ENCODE assay signal across 22 cellular contexts in genomic region chr5:171848911-171849520, GRCh38.
"Had no signal": no experiment of that assay in that cellular context is flagged by ENCODE, and none has a peak within 500 bp of the region (broad histone marks: within the 10 kb centered on the region; RNA-seq: fewer than 3 reads in every experiment).

No MANE protein-coding gene starts in this region.

- H3K4me3 Mint-ChIP-seq: activated CD8-positive, alpha-beta T cell treated with anti-CD3 and anti-CD28 coated beads for 36 hours; activated naive CD8-positive, alpha-beta T cell treated with anti-CD3 and anti-CD28 coated beads, Interleukin-2, amount 50 U/mL, for 24 hours; activated T-cell treated with anti-CD3 and anti-CD28 coated beads, Interleukin-2, amount 50 U/mL, for 24 hours; effector memory CD8-positive, alpha-beta T cell; nephron progenitor cell; T-cell had no signal

- H3K27ac Mint-ChIP-seq: activated CD8-positive, alpha-beta T cell treated with anti-CD3 and anti-CD28 coated beads for 36 hours; activated naive CD8-positive, alpha-beta T cell treated with anti-CD3 and anti-CD28 coated beads, Interleukin-2, amount 50 U/mL, for 24 hours; activated T-cell treated with anti-CD3 and anti-CD28 coated beads, Interleukin-2, amount 50 U/mL, for 24 hours; activated T-helper 2 cell treated with anti-CD3 and anti-CD28 coated beads, Interferon-gamma antibody, Interleukin-2, Interleukin-4, amounts not matched to agents 10 μg/mL and 5 μg/mL and 100 μg/mL, durations not matched to agents 14 hours and 24 hours and 36 hours; effector memory CD8-positive, alpha-beta T cell; nephron progenitor cell; T-cell had no signal

- H3K36me3 ChIP-seq: esophagus squamous epithelium, gastrocnemius medialis, heart left ventricle, left lung, right atrium auricular region, upper lobe of right lung had no signal

- H3K27ac ChIP-seq: esophagus squamous epithelium, gastrocnemius medialis, left lung, skin epidermis, testis, upper lobe of right lung had no signal

- H3K9me3 ChIP-seq: esophagus squamous epithelium, gastrocnemius medialis, heart left ventricle, left lung, right atrium auricular region, testis, upper lobe of right lung had no signal

- H3K27me3 Mint-ChIP-seq: activated CD8-positive, alpha-beta T cell treated with anti-CD3 and anti-CD28 coated beads for 36 hours; activated naive CD8-positive, alpha-beta T cell treated with anti-CD3 and anti-CD28 coated beads, Interleukin-2, amount 50 U/mL, for 24 hours; activated T-cell treated with anti-CD3 and anti-CD28 coated beads, Interleukin-2, amount 50 U/mL, for 24 hours; effector memory CD8-positive, alpha-beta T cell; T-cell had no signal

- H3K27me3 ChIP-seq: esophagus squamous epithelium, gastrocnemius medialis, heart left ventricle, left lung, right atrium auricular region, testis, upper lobe of right lung had no signal

- H3K9me3 Mint-ChIP-seq: activated CD8-positive, alpha-beta T cell treated with anti-CD3 and anti-CD28 coated beads for 36 hours; activated naive CD8-positive, alpha-beta T cell treated with anti-CD3 and anti-CD28 coated beads, Interleukin-2, amount 50 U/mL, for 24 hours; activated T-cell treated with anti-CD3 and anti-CD28 coated beads, Interleukin-2, amount 50 U/mL, for 24 hours; activated T-helper 2 cell treated with anti-CD3 and anti-CD28 coated beads, Interferon-gamma antibody, Interleukin-2, Interleukin-4, amounts not matched to agents 10 μg/mL and 5 μg/mL and 100 μg/mL, durations not matched to agents 14 hours and 24 hours and 36 hours; effector memory CD8-positive, alpha-beta T cell; nephron progenitor cell; T-cell had no signal

- ATAC-seq: activated CD8-positive, alpha-beta T cell treated with anti-CD3 and anti-CD28 coated beads for 36 hours; activated naive CD8-positive, alpha-beta T cell treated with anti-CD3 and anti-CD28 coated beads, Interleukin-2, amount 50 U/mL, for 24 hours; effector memory CD8-positive, alpha-beta T cell; gastrocnemius medialis; left lung; SK-N-SH treated with all-trans-retinoic acid at 6 μM for 48 hours; stimulated activated naive CD8-positive, alpha-beta T cell treated with anti-CD3 and anti-CD28 coated beads, Interleukin-15, Interleukin-2, amounts not matched to agents 100 U/mL and 50 U/mL, for 24 hours; T-cell; upper lobe of right lung had no signal

- H3K4me3 ChIP-seq: esophagus squamous epithelium, gastrocnemius medialis, heart left ventricle, left lung, right atrium auricular region, skin epidermis, testis, upper lobe of right lung had no signal

- DNase-seq: activated CD4-positive, alpha-beta T cell treated with anti-CD3 and anti-CD28 coated beads for 48 hours; activated CD4-positive, CD25-positive, alpha-beta regulatory T cell; activated CD8-positive, alpha-beta T cell treated with anti-CD3 and anti-CD28 coated beads for 36 hours; activated naive CD4-positive, alpha-beta T cell treated with Interleukin-2 at 50 U/mL for 16 hours; activated naive CD8-positive, alpha-beta T cell treated with anti-CD3 and anti-CD28 coated beads, Interleukin-2, amount 50 U/mL, for 24 hours; activated T-cell treated with anti-CD3 and anti-CD28 coated beads, Interleukin-2, amount 50 U/mL, for 24 hours; effector memory CD8-positive, alpha-beta T cell; esophagus squamous epithelium; gastrocnemius medialis; left lung; nephron progenitor cell; nucleus accumbens; posterior cingulate gyrus; stimulated activated naive CD8-positive, alpha-beta T cell treated with anti-CD3 and anti-CD28 coated beads, Interleukin-15, Interleukin-2, amounts not matched to agents 100 U/mL and 50 U/mL, for 24 hours; T-cell; testis; upper lobe of right lung had no signal

- H3K4me1 ChIP-seq: esophagus squamous epithelium, gastrocnemius medialis, right atrium auricular region, testis, upper lobe of right lung had no signal

- H3K4me1 Mint-ChIP-seq: T-cell had no signal
